1 cellular context compared by ENCODE assay signal in genomic region chr13:77751513-77752456, GRCh38.
A peak's percentile ranks its signal among the peaks of the same experiment; 100 is the strongest.
TF ChIP-seq lines count a peak whose summit lies in the region.

No MANE protein-coding gene starts in this region.

TF ChIP-seq in GM12878, 131 proteins besides CTCF, POLR2A, EP300 and RAD21 (continued from another document):
- TF ChIP-seq, protein P1, sequence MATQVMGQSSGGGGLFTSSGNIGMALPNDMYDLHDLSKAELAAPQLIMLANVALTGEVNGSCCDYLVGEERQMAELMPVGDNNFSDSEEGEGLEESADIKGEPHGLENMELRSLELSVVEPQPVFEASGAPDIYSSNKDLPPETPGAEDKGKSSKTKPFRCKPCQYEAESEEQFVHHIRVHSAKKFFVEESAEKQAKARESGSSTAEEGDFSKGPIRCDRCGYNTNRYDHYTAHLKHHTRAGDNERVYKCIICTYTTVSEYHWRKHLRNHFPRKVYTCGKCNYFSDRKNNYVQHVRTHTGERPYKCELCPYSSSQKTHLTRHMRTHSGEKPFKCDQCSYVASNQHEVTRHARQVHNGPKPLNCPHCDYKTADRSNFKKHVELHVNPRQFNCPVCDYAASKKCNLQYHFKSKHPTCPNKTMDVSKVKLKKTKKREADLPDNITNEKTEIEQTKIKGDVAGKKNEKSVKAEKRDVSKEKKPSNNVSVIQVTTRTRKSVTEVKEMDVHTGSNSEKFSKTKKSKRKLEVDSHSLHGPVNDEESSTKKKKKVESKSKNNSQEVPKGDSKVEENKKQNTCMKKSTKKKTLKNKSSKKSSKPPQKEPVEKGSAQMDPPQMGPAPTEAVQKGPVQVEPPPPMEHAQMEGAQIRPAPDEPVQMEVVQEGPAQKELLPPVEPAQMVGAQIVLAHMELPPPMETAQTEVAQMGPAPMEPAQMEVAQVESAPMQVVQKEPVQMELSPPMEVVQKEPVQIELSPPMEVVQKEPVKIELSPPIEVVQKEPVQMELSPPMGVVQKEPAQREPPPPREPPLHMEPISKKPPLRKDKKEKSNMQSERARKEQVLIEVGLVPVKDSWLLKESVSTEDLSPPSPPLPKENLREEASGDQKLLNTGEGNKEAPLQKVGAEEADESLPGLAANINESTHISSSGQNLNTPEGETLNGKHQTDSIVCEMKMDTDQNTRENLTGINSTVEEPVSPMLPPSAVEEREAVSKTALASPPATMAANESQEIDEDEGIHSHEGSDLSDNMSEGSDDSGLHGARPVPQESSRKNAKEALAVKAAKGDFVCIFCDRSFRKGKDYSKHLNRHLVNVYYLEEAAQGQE (IDR thresholded peaks at IDR 0.05; ENCODE audit: low read depth, low read length): no peak
- TF ChIP-seq ZNF384 (IDR thresholded peaks at IDR 0.05; ENCODE audit: borderline replicate concordance, low read depth, low read length) (peak; percentile 80), HDAC2 (IDR thresholded peaks at IDR 0.05) (no peak), ATF7 (IDR thresholded peaks at IDR 0.05; ENCODE audit: low read depth) (peak; percentile 54; the same call in 1 of the 2 replicates), FOXM1 (IDR thresholded peaks at IDR 0.05; ENCODE audit: low read depth, low read length) (peak; percentile 77; the same call in 1 of the 2 replicates), BACH1 (IDR thresholded peaks at IDR 0.05; ENCODE audit: borderline replicate concordance) (no peak), RUNX3 (IDR thresholded peaks at IDR 0.05; ENCODE audit: low read length) (peak; percentile 87), MTA3 (IDR thresholded peaks at IDR 0.05; ENCODE audit: borderline replicate concordance, low read length) (no peak), NBN (IDR thresholded peaks at IDR 0.05) (0 out of 2 replicates have a peak, but pooled peaks have one; percentile 36)
- TF ChIP-seq, protein P2, sequence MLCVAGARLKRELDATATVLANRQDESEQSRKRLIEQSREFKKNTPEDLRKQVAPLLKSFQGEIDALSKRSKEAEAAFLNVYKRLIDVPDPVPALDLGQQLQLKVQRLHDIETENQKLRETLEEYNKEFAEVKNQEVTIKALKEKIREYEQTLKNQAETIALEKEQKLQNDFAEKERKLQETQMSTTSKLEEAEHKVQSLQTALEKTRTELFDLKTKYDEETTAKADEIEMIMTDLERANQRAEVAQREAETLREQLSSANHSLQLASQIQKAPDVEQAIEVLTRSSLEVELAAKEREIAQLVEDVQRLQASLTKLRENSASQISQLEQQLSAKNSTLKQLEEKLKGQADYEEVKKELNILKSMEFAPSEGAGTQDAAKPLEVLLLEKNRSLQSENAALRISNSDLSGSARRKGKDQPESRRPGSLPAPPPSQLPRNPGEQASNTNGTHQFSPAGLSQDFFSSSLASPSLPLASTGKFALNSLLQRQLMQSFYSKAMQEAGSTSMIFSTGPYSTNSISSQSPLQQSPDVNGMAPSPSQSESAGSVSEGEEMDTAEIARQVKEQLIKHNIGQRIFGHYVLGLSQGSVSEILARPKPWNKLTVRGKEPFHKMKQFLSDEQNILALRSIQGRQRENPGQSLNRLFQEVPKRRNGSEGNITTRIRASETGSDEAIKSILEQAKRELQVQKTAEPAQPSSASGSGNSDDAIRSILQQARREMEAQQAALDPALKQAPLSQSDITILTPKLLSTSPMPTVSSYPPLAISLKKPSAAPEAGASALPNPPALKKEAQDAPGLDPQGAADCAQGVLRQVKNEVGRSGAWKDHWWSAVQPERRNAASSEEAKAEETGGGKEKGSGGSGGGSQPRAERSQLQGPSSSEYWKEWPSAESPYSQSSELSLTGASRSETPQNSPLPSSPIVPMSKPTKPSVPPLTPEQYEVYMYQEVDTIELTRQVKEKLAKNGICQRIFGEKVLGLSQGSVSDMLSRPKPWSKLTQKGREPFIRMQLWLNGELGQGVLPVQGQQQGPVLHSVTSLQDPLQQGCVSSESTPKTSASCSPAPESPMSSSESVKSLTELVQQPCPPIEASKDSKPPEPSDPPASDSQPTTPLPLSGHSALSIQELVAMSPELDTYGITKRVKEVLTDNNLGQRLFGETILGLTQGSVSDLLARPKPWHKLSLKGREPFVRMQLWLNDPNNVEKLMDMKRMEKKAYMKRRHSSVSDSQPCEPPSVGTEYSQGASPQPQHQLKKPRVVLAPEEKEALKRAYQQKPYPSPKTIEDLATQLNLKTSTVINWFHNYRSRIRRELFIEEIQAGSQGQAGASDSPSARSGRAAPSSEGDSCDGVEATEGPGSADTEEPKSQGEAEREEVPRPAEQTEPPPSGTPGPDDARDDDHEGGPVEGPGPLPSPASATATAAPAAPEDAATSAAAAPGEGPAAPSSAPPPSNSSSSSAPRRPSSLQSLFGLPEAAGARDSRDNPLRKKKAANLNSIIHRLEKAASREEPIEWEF (IDR thresholded peaks at IDR 0.05; ENCODE audit: insufficient replicate concordance, low read depth, low read length): peak; percentile 76
- TF ChIP-seq, protein P3, sequence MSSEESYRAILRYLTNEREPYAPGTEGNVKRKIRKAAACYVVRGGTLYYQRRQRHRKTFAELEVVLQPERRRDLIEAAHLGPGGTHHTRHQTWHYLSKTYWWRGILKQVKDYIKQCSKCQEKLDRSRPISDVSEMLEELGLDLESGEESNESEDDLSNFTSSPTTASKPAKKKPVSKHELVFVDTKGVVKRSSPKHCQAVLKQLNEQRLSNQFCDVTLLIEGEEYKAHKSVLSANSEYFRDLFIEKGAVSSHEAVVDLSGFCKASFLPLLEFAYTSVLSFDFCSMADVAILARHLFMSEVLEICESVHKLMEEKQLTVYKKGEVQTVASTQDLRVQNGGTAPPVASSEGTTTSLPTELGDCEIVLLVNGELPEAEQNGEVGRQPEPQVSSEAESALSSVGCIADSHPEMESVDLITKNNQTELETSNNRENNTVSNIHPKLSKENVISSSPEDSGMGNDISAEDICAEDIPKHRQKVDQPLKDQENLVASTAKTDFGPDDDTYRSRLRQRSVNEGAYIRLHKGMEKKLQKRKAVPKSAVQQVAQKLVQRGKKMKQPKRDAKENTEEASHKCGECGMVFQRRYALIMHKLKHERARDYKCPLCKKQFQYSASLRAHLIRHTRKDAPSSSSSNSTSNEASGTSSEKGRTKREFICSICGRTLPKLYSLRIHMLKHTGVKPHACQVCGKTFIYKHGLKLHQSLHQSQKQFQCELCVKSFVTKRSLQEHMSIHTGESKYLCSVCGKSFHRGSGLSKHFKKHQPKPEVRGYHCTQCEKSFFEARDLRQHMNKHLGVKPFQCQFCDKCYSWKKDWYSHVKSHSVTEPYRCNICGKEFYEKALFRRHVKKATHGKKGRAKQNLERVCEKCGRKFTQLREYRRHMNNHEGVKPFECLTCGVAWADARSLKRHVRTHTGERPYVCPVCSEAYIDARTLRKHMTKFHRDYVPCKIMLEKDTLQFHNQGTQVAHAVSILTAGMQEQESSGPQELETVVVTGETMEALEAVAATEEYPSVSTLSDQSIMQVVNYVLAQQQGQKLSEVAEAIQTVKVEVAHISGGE (CRISPR knock-in tag; IDR thresholded peaks at IDR 0.05): no peak
- TF ChIP-seq, protein P4, sequence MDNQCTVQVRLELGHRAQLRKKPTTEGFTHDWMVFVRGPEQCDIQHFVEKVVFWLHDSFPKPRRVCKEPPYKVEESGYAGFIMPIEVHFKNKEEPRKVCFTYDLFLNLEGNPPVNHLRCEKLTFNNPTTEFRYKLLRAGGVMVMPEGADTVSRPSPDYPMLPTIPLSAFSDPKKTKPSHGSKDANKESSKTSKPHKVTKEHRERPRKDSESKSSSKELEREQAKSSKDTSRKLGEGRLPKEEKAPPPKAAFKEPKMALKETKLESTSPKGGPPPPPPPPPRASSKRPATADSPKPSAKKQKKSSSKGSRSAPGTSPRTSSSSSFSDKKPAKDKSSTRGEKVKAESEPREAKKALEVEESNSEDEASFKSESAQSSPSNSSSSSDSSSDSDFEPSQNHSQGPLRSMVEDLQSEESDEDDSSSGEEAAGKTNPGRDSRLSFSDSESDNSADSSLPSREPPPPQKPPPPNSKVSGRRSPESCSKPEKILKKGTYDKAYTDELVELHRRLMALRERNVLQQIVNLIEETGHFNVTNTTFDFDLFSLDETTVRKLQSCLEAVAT (IDR thresholded peaks at IDR 0.05): 0 out of 2 replicates have a peak, but pooled peaks have one; percentile 42
